In genomic region chr4:100742045-100742444, GRCh38 we compare ENCODE assay signal across 8 cellular contexts.
DNase-seq lines count a peak whose midpoint lies in the region; ATAC-seq and TF ChIP-seq lines count a peak whose summit lies in the region.

No MANE protein-coding gene starts in this region.

- H2AFZ ChIP-seq in HCT116 (ENCODE audit: low read depth, low read length, poor library complexity, severe bottlenecking), result peak overlapping the region; percentile 47

- DNase-seq in BJ (ENCODE audit: low read depth) (no peak), HCT116 (ENCODE audit: low read depth, low spot score) (peak; percentile 63), WTC11 (ENCODE audit: low spot score) (no peak), left lung (no peak)

- H3K4me1 ChIP-seq in HCT116 (ENCODE audit: control insufficient read depth in 1 of 2, insufficient read depth in 2 of 2, low read length in 2 of 2) (peaks cover 12 to 19% of the 10 kb centered on the region in 2 experiments), left lung (no peaks in the 10 kb centered on the region)

- CTCF ChIA-PET in BJ (lab: Yijun Ruan, JAX), result no interaction called here
- CTCF ChIA-PET in HCT116 (lab: Charles Lee), result no interaction called here
- CTCF ChIA-PET in WTC11 (lab: Charles Lee), result no interaction called here

- H3K27ac ChIP-seq in HCT116 (ENCODE audit: low read depth, low read length) (no peak overlapping the region), left lung (no peak overlapping the region)

- TF ChIP-seq POLR2A in HCT116 (IDR thresholded peaks at IDR 0.05; ENCODE audit: borderline replicate concordance, extremely low read depth, insufficient read depth, insufficient read length), result no peak

- RAD21 ChIA-PET in HCT116 (lab: Charles Lee; ENCODE audit: low non-redundant PET in 1 of 2, low total read pairs in 2 of 2, uncharacterized antibody in 2 of 2, unreplicated experiment in 2 of 2), result no interaction called here

- H3K4me3 Mint-ChIP-seq in WTC11, result no peak overlapping the region

- H3K9me3 ChIP-seq in HCT116 (ENCODE audit: control insufficient read depth in 1 of 2, insufficient read depth in 1 of 2, low read depth in 1 of 2, low read length in 2 of 2), result no peaks in the 10 kb centered on the region
- no peaks in the 10 kb centered on the region for H3K9me3 ChIP-seq in left lung

- intact Hi-C loops in HCT116 (cut with micrococcal nuclease), result loop anchor here (10.0 kb wide), 1 partner anchor 747 kb away; no protein-coding TSS in a partner anchor
- intact Hi-C loops in left lung (cut with DNase I), result no loop called here

- peak; percentile 62 for ATAC-seq in HCT116
- ATAC-seq in WTC11, result peak; percentile 38; the same call in 1 of the 2 replicates
- ATAC-seq in left lung, result peak; percentile 41
- no peak for ATAC-seq in GM21423 (IDR thresholded peaks at IDR 0.05; ENCODE audit: unreplicated experiment)
- no peak for ATAC-seq in HG03095 (IDR thresholded peaks at IDR 0.05; ENCODE audit: unreplicated experiment)
- ATAC-seq in GM19467 (IDR thresholded peaks at IDR 0.05; ENCODE audit: unreplicated experiment), result no peak
- ATAC-seq in HG03039 (IDR thresholded peaks at IDR 0.05; ENCODE audit: unreplicated experiment), result no peak

- no peaks in the 10 kb centered on the region for H3K79me2 ChIP-seq in HCT116 (ENCODE audit: insufficient read depth, low read length)

- peak; percentile 27 for TF ChIP-seq CTCF in BJ (IDR thresholded peaks at IDR 0.05; ENCODE audit: insufficient read depth, low read depth, low read length)
- TF ChIP-seq CTCF in HCT116 (IDR thresholded peaks at IDR 0.05 in 2 of 3, conservative IDR thresholded peaks at IDR 0.05 in 1 of 3; ENCODE audit: borderline replicate concordance in 1 of 3, insufficient read depth in 1 of 3, low read depth in 2 of 3, low read length in 2 of 3), result peak; percentile 34 to 64 (median 59); a peak in 5 of 6 replicates
- TF ChIP-seq CTCF in WTC11 (IDR thresholded peaks at IDR 0.05), result no peak
- peak in 1 of 2 donors; percentile 7 for TF ChIP-seq CTCF in left lung (IDR thresholded peaks at IDR 0.05)

- no peaks in the 10 kb centered on the region for H3K27me3 Mint-ChIP-seq in WTC11 (ENCODE audit: low read depth)

- H3K36me3 ChIP-seq in BJ (ENCODE audit: control insufficient read depth, insufficient read depth, low read length) (no peaks in the 10 kb centered on the region), HCT116 (ENCODE audit: control insufficient read depth in 1 of 2, insufficient read depth in 2 of 2, low read length in 2 of 2) (no peaks in the 10 kb centered on the region), left lung (no peaks in the 10 kb centered on the region)

- no peaks in the 10 kb centered on the region for H3K4me1 Mint-ChIP-seq in WTC11

- H3K9me2 ChIP-seq in HCT116 (ENCODE audit: insufficient read depth), result no peaks in the 10 kb centered on the region

- no peak overlapping the region for H3K4me3 ChIP-seq in BJ (ENCODE audit: low read depth, low read length)
- H3K4me3 ChIP-seq in HCT116 (replicated peaks in 1 of 2; ENCODE audit: low read depth in 1 of 2, low read length in 2 of 2), result no peak overlapping the region
- no peak overlapping the region for H3K4me3 ChIP-seq in left lung

- BruUV-seq in HCT116 (replicated peaks; lab: Mats Ljungman, UMichigan), result no TSS peak

- no peak overlapping the region for H3K9ac ChIP-seq in HCT116 (ENCODE audit: low read length)

- no peak overlapping the region for H3K4me2 ChIP-seq in HCT116 (ENCODE audit: low read length)

- H4K20me1 ChIP-seq in HCT116 (ENCODE audit: insufficient read depth), result no peaks in the 10 kb centered on the region

- POLR2A ChIA-PET in BJ (lab: Charles Lee) (no interaction called here), HCT116 (lab: Charles Lee) (no interaction called here), WTC11 (lab: Charles Lee) (no interaction called here)

- TF ChIP-seq RAD21 in HCT116 (IDR thresholded peaks at IDR 0.05; ENCODE audit: low read depth), result peak; percentile 71

- H3K36me3 Mint-ChIP-seq in WTC11, result no peaks in the 10 kb centered on the region; the same call in 1 of the 2 replicates

- peaks cover 7% of the 10 kb centered on the region for H3K9me3 Mint-ChIP-seq in WTC11

- no peaks in the 10 kb centered on the region for H3K27me3 ChIP-seq in BJ (ENCODE audit: control insufficient read depth, insufficient read depth, low read length)
- H3K27me3 ChIP-seq in HCT116 (ENCODE audit: insufficient read depth, low read length), result no peaks in the 10 kb centered on the region
- H3K27me3 ChIP-seq in left lung, result no peaks in the 10 kb centered on the region

- H3K27ac Mint-ChIP-seq in WTC11, result no peak overlapping the region

TF ChIP-seq in HCT116, 20 proteins besides CTCF, POLR2A, EP300 and RAD21:
- no peak for TF ChIP-seq JUND (IDR thresholded peaks at IDR 0.05)
- 0 out of 2 replicates have a peak, but pooled peaks have one; percentile 25 for TF ChIP-seq CBX3 (IDR thresholded peaks at IDR 0.05; ENCODE audit: low read depth)
TF ChIP-seq in HCT116: peak in this region for 1.

TF ChIP-seq in WTC11, 78 proteins besides CTCF, POLR2A, EP300 and RAD21:
- TF ChIP-seq ESRRA (CRISPR knock-in tag; IDR thresholded peaks at IDR 0.05; ENCODE audit: borderline replicate concordance) (no peak), AFF4 (CRISPR knock-in tag; IDR thresholded peaks at IDR 0.05; ENCODE audit: borderline replicate concordance) (no peak), GABPB1 (CRISPR knock-in tag; IDR thresholded peaks at IDR 0.05) (no peak), IRF1 (CRISPR knock-in tag; IDR thresholded peaks at IDR 0.05) (no peak), ZBTB43 (CRISPR knock-in tag; IDR thresholded peaks at IDR 0.05) (no peak), USF2 (CRISPR knock-in tag; IDR thresholded peaks at IDR 0.05) (no peak), NR3C1 (CRISPR knock-in tag; conservative IDR thresholded peaks at IDR 0.05; ENCODE audit: low read depth) (no peak)

Comparison
In these comparisons a context has a peak if more than half of its experiments do, and no peak if none do; other contexts are left out.
1. ATAC-seq: peak in HCT116 (single experiment), WTC11 (single experiment) and left lung (single experiment); none in GM21423 (single experiment), HG03095 (single experiment), GM19467 (single experiment) and HG03039 (single experiment).